Comparison of ENCODE assay signal across 11 cellular contexts in the genomic region with DNA sequence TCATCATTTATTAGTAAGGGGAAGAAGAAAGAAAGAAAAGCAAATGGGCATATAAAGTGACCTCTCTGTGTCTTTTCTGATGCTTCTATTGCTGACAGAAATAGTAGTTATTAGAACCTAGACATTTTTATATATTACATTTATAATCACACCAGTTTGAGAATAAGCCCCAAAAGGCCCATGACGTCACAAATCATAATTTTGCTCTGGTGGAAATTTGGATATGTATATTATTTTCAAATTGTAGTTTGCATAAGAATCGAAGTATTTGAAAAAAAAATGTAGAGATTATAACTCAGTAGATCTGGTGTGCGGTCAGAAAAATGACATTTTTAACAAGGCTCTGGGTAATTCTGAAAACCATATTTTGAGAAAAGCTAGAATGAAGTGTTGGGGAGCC.
"Had no signal": no experiment of that assay in that cellular context is flagged by ENCODE, and none has a peak within 500 bp of the region (broad histone marks: within the 10 kb centered on the region; RNA-seq: fewer than 3 reads in every experiment).

No MANE protein-coding gene starts in this region.

- H3K36me3 ChIP-seq: HAP-1 had no signal

- H3K9me3 ChIP-seq: HAP-1 had no signal

- H3K4me1 ChIP-seq: HAP-1 had no signal

- ATAC-seq: GM23338, HCT116 had no signal

- H3K27ac ChIP-seq: GM23248 had no signal

- H3K4me2 ChIP-seq: GM23338 had no signal

- FAIRE-seq: H1, H54 had no signal

- H2AFZ ChIP-seq: GM23248 had no signal

- H3K9ac ChIP-seq: GM23248 had no signal

- DNase-seq: GM23248, GOT3, H7, H9, HCEC 1CT, HFFc6 had no signal

- H3K4me3 ChIP-seq: GM23248, GM23338, HAP-1 had no signal
